8 cellular contexts compared by ENCODE assay signal in genomic region chr11:720642-721346, GRCh38. TPM values are rescaled to one million over a fixed set of nuclear protein-coding genes. Genes with fewer than 3 reads are reported as not detected.
A peak's percentile ranks its signal among the peaks of the same experiment; 100 is the strongest.
DNase-seq lines count a peak whose midpoint lies in the region; ATAC-seq and TF ChIP-seq lines count a peak whose summit lies in the region.

No MANE protein-coding gene starts in this region.

- H3K4me3 ChIP-seq in BE2C (ENCODE audit: low read depth, low read length) (no peak overlapping the region), iPS DF 6.9 (ENCODE audit: low read length) (peak overlapping the region; percentile 1; the same call in 1 of the 2 replicates)

- no peaks in the 10 kb centered on the region for H3K9me3 ChIP-seq in BE2C
- H3K9me3 ChIP-seq in iPS DF 6.9 (ENCODE audit: control insufficient read depth, insufficient read depth, low read length), result no peaks in the 10 kb centered on the region

- no CpG with 5 or more reads among the region's 63 CpGs for WGBS in iPS DF 6.9 (ENCODE audit: insufficient coverage, insufficient read length)

- peak; percentile 44 for ATAC-seq in HG03045 (IDR thresholded peaks at IDR 0.05; ENCODE audit: unreplicated experiment)
- no peak for ATAC-seq in HG03520 (IDR thresholded peaks at IDR 0.05; ENCODE audit: unreplicated experiment)
- ATAC-seq in HG02623 (IDR thresholded peaks at IDR 0.05; ENCODE audit: unreplicated experiment), result no peak

- no peak overlapping the region for H3K27ac ChIP-seq in iPS DF 6.9 (ENCODE audit: low read length)

- H3K27me3 ChIP-seq in BE2C, result peaks cover 47% of the 10 kb centered on the region
- no peaks in the 10 kb centered on the region for H3K27me3 ChIP-seq in iPS DF 6.9 (ENCODE audit: control insufficient read depth, insufficient read depth, low read length)

- H3K36me3 ChIP-seq in BE2C, result no peaks in the 10 kb centered on the region
- H3K36me3 ChIP-seq in iPS DF 6.9 (ENCODE audit: control insufficient read depth, insufficient read depth, low read length), result no peaks in the 10 kb centered on the region

- peak; percentile 33 for DNase-seq in BE2C
- DNase-seq in activated CD4-positive, alpha-beta T cell treated with anti-CD3 and anti-CD28 coated beads, Interleukin-2, amount 50 U/mL, for 48 hours, result peak; percentile 49 to 53
- no peak for DNase-seq in iPS DF 6.9 (ENCODE audit: low read depth, low spot score)
- DNase-seq in HuH-7 (ENCODE audit: low spot score), result no peak
- DNase-seq in DMS114 treated with DMSO at 0.1 percent for 48 hours (lab: John Stamatoyannopoulos, UW; ENCODE audit: unreplicated experiment), result no peak

- H3K4me1 ChIP-seq in BE2C (no peaks in the 10 kb centered on the region), iPS DF 6.9 (ENCODE audit: control insufficient read depth, insufficient read depth, low read length) (peaks cover 2% of the 10 kb centered on the region; the same call in 1 of the 2 replicates)

- no peak for TF ChIP-seq CTCF in BE2C (IDR thresholded peaks at IDR 0.05; ENCODE audit: low read depth, low read length)

RNA-seq across cellular contexts. Expression of gene EPS8L2, which starts 14.8 kb away (rescaled TPM):
- 1.1 TPM for polyA plus RNA-seq in BE2C (2012; ENCODE audit: insufficient read depth, insufficient read length, low read depth)

RNA-seq across cellular contexts. Expression of gene TMEM80, which starts 25.2 kb away (rescaled TPM):
- 11.7 TPM for polyA plus RNA-seq in BE2C (2012; ENCODE audit: insufficient read depth, insufficient read length, low read depth)

RNA-seq across cellular contexts. Expression of gene DEAF1, which starts 25.8 kb away (rescaled TPM):
- 37.2 TPM for polyA plus RNA-seq in BE2C (2012; ENCODE audit: insufficient read depth, insufficient read length, low read depth)

RNA-seq across cellular contexts. Expression of gene TALDO1, which starts 26.5 kb away (rescaled TPM):
- 216 TPM for polyA plus RNA-seq in BE2C (2012; ENCODE audit: insufficient read depth, insufficient read length, low read depth)

RNA-seq across cellular contexts. Expression of gene GATD1, which starts 56.5 kb away (rescaled TPM):
- 71.4 TPM for polyA plus RNA-seq in BE2C (2012; ENCODE audit: insufficient read depth, insufficient read length, low read depth)

Comparison
In these comparisons a context has a peak if more than half of its experiments do, and no peak if none do; other contexts are left out.
1. DNase-seq: peak in BE2C (single experiment) and activated CD4-positive, alpha-beta T cell treated with anti-CD3 and anti-CD28 coated beads, Interleukin-2, amount 50 U/mL, for 48 hours (2 of 2); none in iPS DF 6.9 (single experiment), HuH-7 (single experiment) and DMS114 treated with DMSO at 0.1 percent for 48 hours (single experiment).